In the genomic region with DNA sequence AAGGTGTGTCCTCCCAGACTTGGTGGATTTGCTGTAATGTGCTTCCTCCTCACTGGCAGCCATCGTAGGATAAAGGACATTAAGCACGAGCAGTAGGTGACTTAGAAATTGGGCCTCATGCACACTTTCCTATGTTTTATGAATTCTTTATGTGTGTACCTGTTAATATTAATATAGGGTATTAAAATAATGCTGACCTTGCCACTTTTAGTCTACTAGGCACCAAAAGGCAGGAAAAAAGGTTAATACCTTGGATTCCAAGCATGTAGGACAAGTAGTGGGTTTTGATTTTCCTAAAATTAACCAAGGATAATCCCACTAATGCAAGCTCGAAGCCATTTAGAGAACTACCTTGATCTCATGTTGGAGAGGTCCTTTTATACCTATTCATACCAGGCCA, we compare ENCODE assay signal across 2 cellular contexts.
TF ChIP-seq lines count a peak whose summit lies in the region.

No MANE protein-coding gene starts in this region.

TF ChIP-seq in A549, 52 proteins besides CTCF, POLR2A, EP300 and RAD21:
- TF ChIP-seq NPAS2 (CRISPR knock-in tag; IDR thresholded peaks at IDR 0.05; ENCODE audit: borderline replicate concordance) (no peak), MAFK (IDR thresholded peaks at IDR 0.05; ENCODE audit: partially characterized antibody) (peak; percentile 88)
TF ChIP-seq in A549: peak in this region for 1.

TF ChIP-seq in K562, 482 proteins besides CTCF, POLR2A, EP300 and RAD21:
- peak; percentile 62 for TF ChIP-seq MAFK (IDR thresholded peaks at IDR 0.05; ENCODE audit: low read length)
- TF ChIP-seq, protein P1, sequence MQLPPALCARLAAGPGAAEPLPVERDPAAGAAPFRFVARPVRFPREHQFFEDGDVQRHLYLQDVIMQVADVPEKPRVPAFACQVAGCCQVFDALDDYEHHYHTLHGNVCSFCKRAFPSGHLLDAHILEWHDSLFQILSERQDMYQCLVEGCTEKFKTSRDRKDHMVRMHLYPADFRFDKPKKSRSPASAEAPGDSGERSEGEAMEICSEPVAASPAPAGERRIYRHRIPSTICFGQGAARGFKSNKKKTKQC (CRISPR knock-in tag; IDR thresholded peaks at IDR 0.05) = no peak
- peak; percentile 62; the same call in 1 of the 2 replicates for TF ChIP-seq ZNF316 (IDR thresholded peaks at IDR 0.05)
- TF ChIP-seq RNF2 (IDR thresholded peaks at IDR 0.05) = no peak
- TF ChIP-seq POLR2AphosphoS2 (IDR thresholded peaks at IDR 0.05; ENCODE audit: low read length) = no peak
- peak; percentile 33; the same call in 1 of the 2 replicates for TF ChIP-seq C11orf30 (IDR thresholded peaks at IDR 0.05; ENCODE audit: low read depth)
- TF ChIP-seq ZNF707 (CRISPR knock-in tag; conservative IDR thresholded peaks at IDR 0.05) = no peak
- TF ChIP-seq CBX3 (IDR thresholded peaks at IDR 0.05; ENCODE audit: borderline replicate concordance in 1 of 2, low read length in 2 of 2) = no peak
- 0 out of 2 replicates have a peak, but pooled peaks have one; percentile 38 for TF ChIP-seq MAFG (tag; conservative IDR thresholded peaks at IDR 0.05)
- no peak for TF ChIP-seq ZNF354B (CRISPR knock-in tag; IDR thresholded peaks at IDR 0.05)
- peak; percentile 58 for TF ChIP-seq MAFF (IDR thresholded peaks at IDR 0.05; ENCODE audit: low read length)
- TF ChIP-seq CBFA2T2 (conservative IDR thresholded peaks at IDR 0.05) = no peak
- no peak for TF ChIP-seq ZNF785 (CRISPR knock-in tag; IDR thresholded peaks at IDR 0.05)
